ENCODE assay signal across 18 cellular contexts in the genomic region with DNA sequence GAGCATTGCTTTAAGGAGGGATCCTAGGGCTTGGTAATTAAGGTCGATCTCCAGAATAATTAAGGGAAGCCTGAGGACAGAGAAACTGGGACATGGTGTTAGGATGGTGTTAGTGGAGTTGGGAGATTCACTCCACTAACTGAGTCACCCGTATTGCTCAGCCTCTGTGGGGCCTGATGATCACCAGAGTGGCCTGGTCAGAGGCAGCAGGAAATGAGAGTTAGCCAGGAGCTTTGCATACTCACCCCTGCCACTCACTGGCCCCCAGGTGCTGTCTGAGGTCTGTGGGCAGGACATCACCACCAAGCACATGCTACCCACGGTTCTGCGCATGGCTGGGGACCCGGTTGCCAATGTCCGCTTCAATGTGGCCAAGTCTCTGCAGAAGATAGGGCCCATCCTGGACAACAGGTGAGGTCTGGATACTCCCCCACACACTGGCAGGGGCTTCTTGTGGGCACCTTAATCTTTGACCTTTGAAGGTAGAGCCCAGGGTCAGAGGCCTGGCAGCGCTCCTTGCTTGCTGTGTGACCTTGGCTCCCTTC.
"Had no signal": no experiment of that assay in that cellular context is flagged by ENCODE, and none has a peak within 500 bp of the region (broad histone marks: within the 10 kb centered on the region; RNA-seq: fewer than 3 reads in every experiment).

No MANE protein-coding gene starts in this region.

- H3K27me3 Mint-ChIP-seq: activated CD4-positive, alpha-beta memory T cell treated with anti-CD3 and anti-CD28 coated beads for 36 hours; activated CD4-positive, alpha-beta T cell treated with anti-CD3 and anti-CD28 coated beads for 36 hours; activated naive CD8-positive, alpha-beta T cell treated with anti-CD3 and anti-CD28 coated beads for 36 hours; natural killer cell treated with Interleukin-12 subunit alpha and Interleukin-12 subunit beta and Interleukin-15 and Interleukin-18, amount 100 ng/mL, for 72 hours; progenitor cell of endocrine pancreas; stimulated activated naive CD8-positive, alpha-beta T cell treated with anti-CD3 and anti-CD28 coated beads, Interleukin-15, Interleukin-2, amounts not matched to agents 100 ng/mL and 50 ng/mL, for 24 hours had no signal

- H3K27ac Mint-ChIP-seq: activated CD4-positive, alpha-beta memory T cell treated with anti-CD3 and anti-CD28 coated beads for 36 hours; activated CD4-positive, alpha-beta T cell treated with anti-CD3 and anti-CD28 coated beads for 36 hours; activated naive CD8-positive, alpha-beta T cell treated with anti-CD3 and anti-CD28 coated beads for 36 hours; endodermal cell; natural killer cell treated with Interleukin-12 subunit alpha and Interleukin-12 subunit beta and Interleukin-15 and Interleukin-18, amount 100 ng/mL, for 72 hours; progenitor cell of endocrine pancreas; stimulated activated naive CD8-positive, alpha-beta T cell treated with anti-CD3 and anti-CD28 coated beads, Interleukin-15, Interleukin-2, amounts not matched to agents 100 ng/mL and 50 ng/mL, for 24 hours had no signal

- H3K79me2 ChIP-seq: hepatocyte had no signal

- H3K9me3 Mint-ChIP-seq: activated CD4-positive, alpha-beta memory T cell treated with anti-CD3 and anti-CD28 coated beads for 36 hours; activated naive CD8-positive, alpha-beta T cell treated with anti-CD3 and anti-CD28 coated beads for 36 hours; endodermal cell; natural killer cell treated with Interleukin-12 subunit alpha and Interleukin-12 subunit beta and Interleukin-15 and Interleukin-18, amount 100 ng/mL, for 72 hours; stimulated activated naive CD8-positive, alpha-beta T cell treated with anti-CD3 and anti-CD28 coated beads, Interleukin-15, Interleukin-2, amounts not matched to agents 100 ng/mL and 50 ng/mL, for 24 hours had no signal

- H3K27me3 ChIP-seq: dorsolateral prefrontal cortex, hepatocyte, right atrium auricular region, upper lobe of right lung had no signal

- H3K27ac ChIP-seq: dorsolateral prefrontal cortex, hepatocyte, right atrium auricular region, upper lobe of right lung had no signal

- H3K4me1 ChIP-seq: right atrium auricular region, upper lobe of right lung had no signal

- H3K4me1 Mint-ChIP-seq: endodermal cell had no signal

- H3K4me3 Mint-ChIP-seq: activated CD4-positive, alpha-beta memory T cell treated with anti-CD3 and anti-CD28 coated beads for 36 hours; activated CD4-positive, alpha-beta T cell treated with anti-CD3 and anti-CD28 coated beads for 36 hours; activated naive CD8-positive, alpha-beta T cell treated with anti-CD3 and anti-CD28 coated beads for 36 hours; endodermal cell; natural killer cell treated with Interleukin-12 subunit alpha and Interleukin-12 subunit beta and Interleukin-15 and Interleukin-18, amount 100 ng/mL, for 72 hours; stimulated activated naive CD8-positive, alpha-beta T cell treated with anti-CD3 and anti-CD28 coated beads, Interleukin-15, Interleukin-2, amounts not matched to agents 100 ng/mL and 50 ng/mL, for 24 hours had no signal

- DNase-seq: activated CD4-positive, alpha-beta memory T cell treated with anti-CD3 and anti-CD28 coated beads for 36 hours; activated CD4-positive, alpha-beta T cell treated with anti-CD3 and anti-CD28 coated beads for 36 hours; activated gamma-delta T cell treated with Interleukin-2 at 50 U/mL for 16 hours; activated naive CD8-positive, alpha-beta T cell treated with anti-CD3 and anti-CD28 coated beads for 36 hours; activated T-cell treated with anti-CD3 and anti-CD28 coated beads, Interleukin-2, amount 50 U/mL, for 48 hours; dorsolateral prefrontal cortex; endodermal cell; kidney; left ventricle myocardium superior; mesendoderm; small intestine; stimulated activated CD4-positive, alpha-beta T cell treated with anti-CD3 and anti-CD28 coated beads, Interleukin-4, amount 100 ng/mL, for 24 hours; upper lobe of right lung had no signal

- ATAC-seq: activated CD4-positive, alpha-beta T cell treated with anti-CD3 and anti-CD28 coated beads for 36 hours; left ventricle myocardium superior; upper lobe of right lung had no signal

- H3K4me3 ChIP-seq: dorsolateral prefrontal cortex, hepatocyte, right atrium auricular region, upper lobe of right lung had no signal

- H3K9me3 ChIP-seq: right atrium auricular region, upper lobe of right lung had no signal

- H3K4me2 ChIP-seq: hepatocyte had no signal

- H2AFZ ChIP-seq: hepatocyte had no signal
